Comparison of ENCODE assay signal across 20 cellular contexts in the genomic region with DNA sequence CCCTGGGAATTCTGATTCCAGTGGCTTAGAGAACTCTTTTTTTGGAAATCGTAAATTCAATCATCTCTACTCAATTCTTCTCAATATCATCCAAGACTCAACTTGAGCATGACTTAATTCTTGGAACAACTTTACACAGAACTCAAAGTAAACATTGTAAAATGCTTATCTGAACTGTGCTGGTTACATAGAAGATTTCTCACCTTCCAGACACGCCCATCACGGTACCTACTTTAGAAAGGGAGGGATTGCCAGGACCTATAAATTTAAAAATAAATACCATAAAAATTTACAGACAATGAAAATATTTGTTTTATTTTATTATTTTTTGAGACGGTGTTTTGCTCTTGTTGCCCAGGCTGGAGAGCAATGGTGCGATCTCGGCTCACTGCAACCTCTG. TPM values are rescaled to one million over a fixed set of nuclear protein-coding genes. Genes with fewer than 3 reads are reported as not detected.
DNase-seq lines count a peak whose midpoint lies in the region; ATAC-seq, FAIRE-seq and TF ChIP-seq lines count a peak whose summit lies in the region.
"Had no signal": no experiment of that assay in that cellular context is flagged by ENCODE, and none has a peak within 500 bp of the region (broad histone marks: within the 10 kb centered on the region; RNA-seq: fewer than 3 reads in every experiment).

No MANE protein-coding gene starts in this region.

- H2BK120ac ChIP-seq in H1 (replicated peaks; ENCODE audit: low read depth, low read length), result no peak overlapping the region

- no peak overlapping the region for H2BK15ac ChIP-seq in H1 (ENCODE audit: low read length)

- no peak overlapping the region for H3K14ac ChIP-seq in H1 (ENCODE audit: insufficient read length)

- H4K91ac ChIP-seq in H1 (replicated peaks; ENCODE audit: insufficient read length, low read length), result no peak overlapping the region

- TF ChIP-seq RAD21 in H1 (IDR thresholded peaks at IDR 0.05 in 1 of 2, conservative IDR thresholded peaks at IDR 0.05 in 1 of 2; ENCODE audit: low read depth in 2 of 2, low read length in 2 of 2), result no peak

- H3K9me3 ChIP-seq in HEK293 (ENCODE audit: control insufficient read depth, insufficient read depth, low read depth, low read length), result no peaks in the 10 kb centered on the region
- no peaks in the 10 kb centered on the region for H3K9me3 ChIP-seq in H1 (ENCODE audit: insufficient read depth in 2 of 2, low read depth in 1 of 2, low read length in 1 of 2)
- no peaks in the 10 kb centered on the region for H3K9me3 ChIP-seq in mucosa of descending colon
- H3K9me3 ChIP-seq: BLaER1 had no signal

- no peak for TF ChIP-seq EP300 in H1 (IDR thresholded peaks at IDR 0.05; ENCODE audit: borderline replicate concordance in 1 of 2, low read depth in 2 of 2, low read length in 2 of 2)

- no peak overlapping the region for H3K4ac ChIP-seq in H1 (replicated peaks; ENCODE audit: insufficient read length, low read depth, low read length)

- no peak overlapping the region for H3K4me2 ChIP-seq in H1 (ENCODE audit: insufficient read depth in 1 of 2, low read depth in 2 of 2, low read length in 2 of 2)
- H3K4me2 ChIP-seq: BLaER1 had no signal

- H3K4me3 ChIP-seq in HEK293 (ENCODE audit: low read depth, low read length) (no peak overlapping the region), H1 (ENCODE audit: extremely low read depth in 1 of 4, insufficient read depth in 2 of 4, low read depth in 3 of 4, low read length in 4 of 4) (no peak overlapping the region), mucosa of descending colon (no peak overlapping the region)
- H3K4me3 ChIP-seq: BLaER1, GM12878 had no signal

- no peak overlapping the region for H4K5ac ChIP-seq in H1 (ENCODE audit: insufficient read length, low read depth, low read length)

- H2AK5ac ChIP-seq in H1 (ENCODE audit: low read depth, low read length), result no peak overlapping the region

- no peak for TF ChIP-seq CTCF in HEK293 (tag by site-specific recombination; IDR thresholded peaks at IDR 0.05)
- no peak for TF ChIP-seq CTCF in H1 (IDR thresholded peaks at IDR 0.05; ENCODE audit: control extremely low read depth in 1 of 3, insufficient read depth in 1 of 3, low read depth in 1 of 3, low read length in 3 of 3)
- no peak for TF ChIP-seq CTCF in mucosa of descending colon (IDR thresholded peaks at IDR 0.05)

- H3K27ac ChIP-seq in HEK293 (ENCODE audit: extremely low read depth, low read depth, low read length), result no peak overlapping the region
- no peak overlapping the region for H3K27ac ChIP-seq in H1 (ENCODE audit: low read depth, low read length)
- no peak overlapping the region for H3K27ac ChIP-seq in caudate nucleus (ENCODE audit: low read depth, low read length)
- H3K27ac ChIP-seq: BLaER1 had no signal

- H3K56ac ChIP-seq in H1 (replicated peaks; ENCODE audit: insufficient read length, low read depth, low read length), result no peak overlapping the region

- 83% methylated on average over 6 of the region's 6 CpGs; no CpG with 5 or more reads in 1 of the 2 experiments for WGBS in H1 (ENCODE audit: extremely low coverage in 1 of 2, insufficient coverage in 1 of 2, insufficient read length in 1 of 2, insufficient replicate concordance in 2 of 2, low coverage in 1 of 2, low lambda C conversion rate in 2 of 2, missing lambda C conversion rate in 1 of 2), 2 experiments

- no peaks in the 10 kb centered on the region for H3K4me1 Mint-ChIP-seq in T-helper 2 cell treated with Interferon-gamma antibody and Interleukin-4, amounts not matched to agents 5 μg/mL and 100 μg/mL, for 36 hours (ENCODE audit: low read depth)
- H3K4me1 Mint-ChIP-seq: CD14-positive monocyte had no signal

- no peaks in the 10 kb centered on the region for H3K79me1 ChIP-seq in H1 (ENCODE audit: low read depth, low read length)

- no peak overlapping the region for H3K9ac ChIP-seq in H1 (replicated peaks in 1 of 4; ENCODE audit: extremely low read depth in 1 of 4, low read depth in 3 of 4, low read length in 3 of 4)
- H3K9ac ChIP-seq: BLaER1 had no signal

- H4K20me1 ChIP-seq in H1 (replicated peaks in 1 of 2; ENCODE audit: control insufficient read depth in 1 of 2, insufficient read depth in 2 of 2, low read length in 2 of 2), result peaks cover 2 to 5% of the 10 kb centered on the region in 2 experiments

- H4K8ac ChIP-seq in H1 (ENCODE audit: extremely low read depth, insufficient read depth, low read length), result peak overlapping the region; percentile 18; the same call in 1 of the 2 replicates

- H3K27me3 Mint-ChIP-seq in T-helper 2 cell treated with Interferon-gamma antibody and Interleukin-4, amounts not matched to agents 5 μg/mL and 100 μg/mL, for 36 hours (ENCODE audit: low read depth), result no peaks in the 10 kb centered on the region

- no peaks in the 10 kb centered on the region for H3K79me2 ChIP-seq in H1 (ENCODE audit: control insufficient read depth in 1 of 2, insufficient read depth in 2 of 2, low read length in 2 of 2)

- H2BK5ac ChIP-seq in H1 (ENCODE audit: low read depth, low read length), result no peak overlapping the region

- H2AFZ ChIP-seq in H1 (ENCODE audit: low read length), result no peak overlapping the region

- H3K27me3 ChIP-seq in H1 (replicated peaks in 1 of 4; ENCODE audit: control insufficient read depth in 3 of 4, extremely low read depth in 1 of 4, insufficient read depth in 3 of 4, low read length in 3 of 4), result no peaks in the 10 kb centered on the region
- H3K27me3 ChIP-seq: BLaER1 had no signal

- CTCF ChIA-PET in HEK293 (lab: Yijun Ruan, JAX) (interaction anchor here (0.6 to 0.7 kb wide), 2 partner anchors 102 to 151 kb away, joined by 3 read pairs; no protein-coding TSS in a partner anchor), H1 (lab: Charles Lee; ENCODE audit: partially characterized antibody) (no interaction called here)

- no peak overlapping the region for H3K23ac ChIP-seq in H1 (ENCODE audit: insufficient read length)

- H3K4me1 ChIP-seq in HEK293 (ENCODE audit: control insufficient read depth, insufficient read depth, low read length), result no peaks in the 10 kb centered on the region
- peaks cover 0 to 5% (median 0%) of the 10 kb centered on the region in 4 experiments; a peak in 1 of 7 replicates for H3K4me1 ChIP-seq in H1 (replicated peaks in 1 of 4; ENCODE audit: control insufficient read depth in 3 of 4, insufficient read depth in 4 of 4, low read length in 3 of 4)
- no peaks in the 10 kb centered on the region for H3K4me1 ChIP-seq in mucosa of descending colon (ENCODE audit: low read depth)

- H3K27ac Mint-ChIP-seq in T-helper 2 cell treated with Interferon-gamma antibody and Interleukin-4, amounts not matched to agents 5 μg/mL and 100 μg/mL, for 36 hours, result no peak overlapping the region
- H3K27ac Mint-ChIP-seq: CD14-positive monocyte; CD8-positive, alpha-beta T cell had no signal

- DNase-seq in H1 (ENCODE audit: low read depth in 1 of 2, low spot score in 2 of 2) (no peak), mucosa of descending colon (peak in 1 of 3 donors; percentile 55), NCI-H345 (lab: John Stamatoyannopoulos, UW) (no peak), caudate nucleus (lab: John Stamatoyannopoulos, UW) (no peak)
- DNase-seq in T-helper 2 cell treated with Interferon-gamma antibody and Interleukin-4, amounts not matched to agents 5 μg/mL and 100 μg/mL, for 36 hours (ENCODE audit: low spot score), result no peak
- DNase-seq: 8988T; CD8-positive, alpha-beta T cell; DMS 273 treated with DMSO at 0.1 percent for 48 hours; DMS53; DND-41; EL; GOT3; H9 had no signal

- POLR2A ChIA-PET in HEK293 (lab: Yijun Ruan, JAX), result interaction anchor here (0.5 kb wide), 1 partner anchor 18 kb away, joined by 7 read pairs; no protein-coding TSS in a partner anchor
- POLR2A ChIA-PET in H1 (lab: Charles Lee; ENCODE audit: partially characterized antibody), result no interaction called here

- H2BK12ac ChIP-seq in H1 (ENCODE audit: low read depth, low read length), result no peak overlapping the region

- ATAC-seq in mucosa of descending colon, result peak; percentile 85
- no peak for ATAC-seq in GM21619 (IDR thresholded peaks at IDR 0.05; ENCODE audit: unreplicated experiment)
- ATAC-seq: CD8-positive, alpha-beta T cell; GM12878; HepG2 had no signal

- intact Hi-C loops in mucosa of descending colon (cut with DNase I, micrococcal nuclease), result no loop called here

- H3K23me2 ChIP-seq in H1 (ENCODE audit: low read depth, low read length), result no peaks in the 10 kb centered on the region

- H3K18ac ChIP-seq in H1 (ENCODE audit: extremely low read depth, low read length), result no peak overlapping the region

- H3K9me3 Mint-ChIP-seq in T-helper 2 cell treated with Interferon-gamma antibody and Interleukin-4, amounts not matched to agents 5 μg/mL and 100 μg/mL, for 36 hours, result no peaks in the 10 kb centered on the region
- H3K9me3 Mint-ChIP-seq: CD8-positive, alpha-beta T cell; H9; IgD-negative memory B cell had no signal

- H3K36me3 ChIP-seq in HEK293 (ENCODE audit: control insufficient read depth in 2 of 2, insufficient read depth in 1 of 2, low read length in 2 of 2), result peaks cover 14 to 80% of the 10 kb centered on the region in 2 experiments; a peak in 2 of 3 replicates
- peaks cover 0 to 20% (median 9%) of the 10 kb centered on the region in 4 experiments; a peak in 5 of 8 replicates for H3K36me3 ChIP-seq in H1 (ENCODE audit: control insufficient read depth in 2 of 4, insufficient read depth in 4 of 4, low read length in 3 of 4)
- H3K36me3 ChIP-seq in mucosa of descending colon (ENCODE audit: low read depth), result peaks cover 7% of the 10 kb centered on the region

- no peak overlapping the region for H3K4me3 Mint-ChIP-seq in T-helper 2 cell treated with Interferon-gamma antibody and Interleukin-4, amounts not matched to agents 5 μg/mL and 100 μg/mL, for 36 hours
- H3K4me3 Mint-ChIP-seq: CD14-positive monocyte; CD8-positive, alpha-beta T cell; H9; IgD-negative memory B cell had no signal

- H2BK20ac ChIP-seq in H1 (ENCODE audit: low read length), result no peak overlapping the region

- H3K36me3 Mint-ChIP-seq in T-helper 2 cell treated with Interferon-gamma antibody and Interleukin-4, amounts not matched to agents 5 μg/mL and 100 μg/mL, for 36 hours (ENCODE audit: low read depth), result peaks cover 4% of the 10 kb centered on the region

- no peak for FAIRE-seq in H1 (lab: Jason Lieb, UNC)
- FAIRE-seq: GM12878, HepG2 had no signal

- TF ChIP-seq POLR2A in H1 (IDR thresholded peaks at IDR 0.05; ENCODE audit: control extremely low read depth in 1 of 2, low read depth in 2 of 2, low read length in 2 of 2), result no peak

RNA-seq across cellular contexts. Expression of a gene that starts 26.5 kb away (rescaled TPM):
- 47.1 and 48.5 TPM in 2 replicates for total RNA-seq in H1 (2021; fragmentation: NEBNext Ultra II Directional; extraction: Animal tissue kit (Norgen Biotek cat#: 25700))
- polyA plus RNA-seq in H1 (2011; rRNA removed), result 15.4 and 29.5 TPM in 2 replicates
- 19.4 TPM for polyA plus RNA-seq in H1 (2011; cell fraction: cytosol; rRNA removed)
- 8.9 TPM for polyA plus RNA-seq in H1 (2011; cell fraction: nucleus; rRNA removed)
- 32.1 to 52.5 TPM (median 38.8 TPM) in 4 replicates for polyA plus RNA-seq in H1 (2012, experiment 1 of 2)
- polyA plus RNA-seq in H1 (2012, experiment 2 of 2), result 12.7 TPM
- polyA plus RNA-seq in H1 (2013, experiment 1 of 2), result 33.5 TPM
- polyA plus RNA-seq in H1 (2013, experiment 2 of 2), result 32.1 TPM
- 14.0 and 18.3 TPM in 2 replicates for polyA minus RNA-seq in H1 (2011; rRNA and poly(A)+ RNA removed)
- polyA minus RNA-seq in H1 (2011; cell fraction: cytosol; rRNA and poly(A)+ RNA removed), result 17.2 TPM
- 12.2 TPM for polyA minus RNA-seq in H1 (2011; cell fraction: nucleus; rRNA and poly(A)+ RNA removed)
- total RNA-seq in mucosa of descending colon, result 10 to 100 TPM; 66.5 to 82.9 (median 67.3) TPM

RNA-seq across cellular contexts. Expression of a gene that starts 35.1 kb away (rescaled TPM):
- 20.7 and 21.6 TPM in 2 replicates for total RNA-seq in H1 (2021; fragmentation: NEBNext Ultra II Directional; extraction: Animal tissue kit (Norgen Biotek cat#: 25700))
- 8.3 and 12.2 TPM in 2 replicates for polyA plus RNA-seq in H1 (2011; rRNA removed)
- polyA plus RNA-seq in H1 (2011; cell fraction: cytosol; rRNA removed), result 9.7 TPM
- polyA plus RNA-seq in H1 (2011; cell fraction: nucleus; rRNA removed), result 20.1 TPM
- 8.1 to 13.1 TPM (median 11.7 TPM) in 4 replicates for polyA plus RNA-seq in H1 (2012, experiment 1 of 2)
- polyA plus RNA-seq in H1 (2012, experiment 2 of 2), result 9.3 TPM
- polyA plus RNA-seq in H1 (2013, experiment 1 of 2), result 8.7 TPM
- polyA plus RNA-seq in H1 (2013, experiment 2 of 2), result 8.0 TPM
- polyA minus RNA-seq in H1 (2011; rRNA and poly(A)+ RNA removed), result 12.2 and 17.5 TPM in 2 replicates
- 11.9 TPM for polyA minus RNA-seq in H1 (2011; cell fraction: cytosol; rRNA and poly(A)+ RNA removed)
- 11.0 TPM for polyA minus RNA-seq in H1 (2011; cell fraction: nucleus; rRNA and poly(A)+ RNA removed)
- 100 to 1,000 TPM in 1 of 3 donors, 10 to 100 TPM in 2; 54.2 to 104 (median 63.9) TPM for total RNA-seq in mucosa of descending colon
